Comparison of ENCODE assay signal across 13 cellular contexts in the genomic region with DNA sequence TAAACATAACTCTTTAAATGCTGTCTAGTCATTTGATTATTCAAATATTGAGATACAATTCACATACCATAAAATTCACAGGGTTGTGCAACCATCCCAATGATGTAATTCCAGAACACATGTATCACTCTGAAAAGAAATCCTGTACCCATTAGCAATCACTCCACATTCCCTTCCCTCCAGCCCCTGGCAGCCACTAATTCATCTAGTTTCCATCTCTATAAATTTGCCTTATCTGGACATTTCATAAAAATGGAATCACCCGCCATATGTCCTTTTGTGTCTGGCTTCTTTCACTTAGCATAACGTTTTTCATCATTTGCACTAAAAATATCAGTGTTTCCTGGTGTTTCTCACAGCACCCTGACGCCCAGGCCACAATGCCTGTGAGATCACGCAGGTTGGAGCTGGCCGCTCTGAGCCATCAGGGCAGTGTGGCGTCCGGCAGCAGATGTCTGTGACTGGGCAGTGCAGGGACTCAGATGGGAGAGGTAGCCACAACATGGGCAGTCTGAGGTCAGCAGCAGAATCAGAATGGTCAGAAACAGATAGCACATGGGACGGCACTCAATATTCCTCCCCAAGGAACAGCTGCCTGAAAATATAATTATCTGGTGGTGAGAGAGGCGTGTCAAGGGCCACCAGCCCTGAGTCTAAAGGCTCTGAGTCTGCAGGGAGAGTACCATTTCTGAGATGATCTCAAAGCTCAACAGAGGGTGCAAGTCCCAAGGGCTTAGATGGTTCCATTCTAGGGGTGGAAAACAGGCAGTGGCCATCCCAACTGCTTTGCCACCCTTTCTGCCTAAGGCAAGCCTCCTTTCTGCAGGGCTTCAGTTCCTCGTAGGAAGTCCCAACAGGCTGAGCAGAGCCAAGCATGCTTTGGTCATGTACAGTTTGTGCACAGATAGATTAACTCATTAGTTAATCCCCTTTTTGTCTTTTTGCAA.
A peak's percentile ranks its signal among the peaks of the same experiment; 100 is the strongest.
DNase-seq lines count a peak whose midpoint lies in the region; TF ChIP-seq lines count a peak whose summit lies in the region.
"Had no signal": no experiment of that assay in that cellular context is flagged by ENCODE, and none has a peak within 500 bp of the region (broad histone marks: within the 10 kb centered on the region; RNA-seq: fewer than 3 reads in every experiment).

No MANE protein-coding gene starts in this region.

- H3K4me3 Mint-ChIP-seq in activated naive CD8-positive, alpha-beta T cell treated with anti-CD3 and anti-CD28 coated beads for 36 hours, result no peak overlapping the region
- H3K4me3 Mint-ChIP-seq in glutamatergic neuron (ENCODE audit: unreplicated experiment), result peak overlapping the region; percentile 79
- H3K4me3 Mint-ChIP-seq: central memory CD8-positive, alpha-beta T cell; nephron had no signal

- H3K27me3 ChIP-seq in A673 (replicated peaks; ENCODE audit: insufficient read depth, low read depth, low read length, poor library complexity), result no peaks in the 10 kb centered on the region
- no peaks in the 10 kb centered on the region for H3K27me3 ChIP-seq in tibial nerve
- no peaks in the 10 kb centered on the region for H3K27me3 ChIP-seq in ascending aorta
- H3K27me3 ChIP-seq: uterus had no signal

- POLR2A ChIA-PET in A673 (lab: Charles Lee; ENCODE audit: low non-redundant PET), result no interaction called here

- intact Hi-C loops in A673 (cut with micrococcal nuclease; ENCODE audit: unreplicated experiment), result no loop called here
- intact Hi-C loops in ascending aorta (cut with DNase I), result no loop called here

- H3K4me3 ChIP-seq in A673 (ENCODE audit: low read depth, low read length, poor library complexity, severe bottlenecking), result no peak overlapping the region
- H3K4me3 ChIP-seq in tibial nerve, result no peak overlapping the region
- no peak overlapping the region for H3K4me3 ChIP-seq in ascending aorta
- H3K4me3 ChIP-seq: uterus had no signal

- no peak for TF ChIP-seq EP300 in tibial nerve (IDR thresholded peaks at IDR 0.05)

- TF ChIP-seq CTCF in A673 (conservative IDR thresholded peaks at IDR 0.05; ENCODE audit: low read depth, low read length) (no peak), glutamatergic neuron (IDR thresholded peaks at IDR 0.05; ENCODE audit: partially characterized antibody, unreplicated experiment) (no peak), tibial nerve (IDR thresholded peaks at IDR 0.05) (no peak), ascending aorta (IDR thresholded peaks at IDR 0.05) (no peak)

- no peak for TF ChIP-seq POLR2A in tibial nerve (IDR thresholded peaks at IDR 0.05)

- BruUV-seq in A673 (replicated peaks; lab: Mats Ljungman, UMichigan), result no TSS peak

- peaks cover 27% of the 10 kb centered on the region for H3K36me3 Mint-ChIP-seq in activated naive CD8-positive, alpha-beta T cell treated with anti-CD3 and anti-CD28 coated beads for 36 hours
- peaks cover 6% of the 10 kb centered on the region for H3K36me3 Mint-ChIP-seq in glutamatergic neuron (ENCODE audit: unreplicated experiment)

- no peak overlapping the region for H3K27ac ChIP-seq in A673 (ENCODE audit: low read depth, low read length, poor library complexity, severe bottlenecking)
- no peak overlapping the region for H3K27ac ChIP-seq in tibial nerve
- no peak overlapping the region for H3K27ac ChIP-seq in ascending aorta
- H3K27ac ChIP-seq: uterus had no signal

- no peaks in the 10 kb centered on the region for H3K36me3 ChIP-seq in A673 (ENCODE audit: insufficient read depth, low read length, poor library complexity, severe bottlenecking)
- peaks cover 0 to 2% (median 0%) of the 10 kb centered on the region in 3 donors for H3K36me3 ChIP-seq in tibial nerve
- H3K36me3 ChIP-seq in ascending aorta, result no peaks in the 10 kb centered on the region
- H3K36me3 ChIP-seq: uterus had no signal

- CTCF ChIA-PET in A673 (lab: Charles Lee), result no interaction called here

- no peaks in the 10 kb centered on the region for H3K9me3 ChIP-seq in A673 (ENCODE audit: low read depth, low read length, poor library complexity, severe bottlenecking)
- no peaks in the 10 kb centered on the region for H3K9me3 ChIP-seq in tibial nerve
- H3K9me3 ChIP-seq in ascending aorta, result no peaks in the 10 kb centered on the region
- H3K9me3 ChIP-seq: uterus had no signal

- H3K4me1 ChIP-seq in A673 (ENCODE audit: insufficient read depth, low read length, poor library complexity, severe bottlenecking) (peaks cover 14% of the 10 kb centered on the region), tibial nerve (peaks cover 0 to 24% (median 10%) of the 10 kb centered on the region in 4 donors), ascending aorta (no peaks in the 10 kb centered on the region)

- H3K4me1 Mint-ChIP-seq in activated naive CD8-positive, alpha-beta T cell treated with anti-CD3 and anti-CD28 coated beads for 36 hours, result peaks cover 11% of the 10 kb centered on the region
- peaks cover 39% of the 10 kb centered on the region for H3K4me1 Mint-ChIP-seq in glutamatergic neuron (ENCODE audit: low read depth, unreplicated experiment)

- DNase-seq in A673 (ENCODE audit: low spot score), result peak; percentile 18
- DNase-seq in GM03348 (ENCODE audit: low spot score), result peak; percentile 67
- no peak for DNase-seq in activated naive CD8-positive, alpha-beta T cell treated with anti-CD3 and anti-CD28 coated beads for 36 hours
- DNase-seq in glutamatergic neuron, result peak; percentile 83
- DNase-seq in amygdala (lab: John Stamatoyannopoulos, UW), result no peak
- no peak for DNase-seq in tibial nerve (ENCODE audit: low spot score in 2 of 2)
- no peak for DNase-seq in ascending aorta (ENCODE audit: low spot score in 2 of 2)
- no peak for DNase-seq in NCI-H82 treated with DMSO at 0.1 percent for 48 hours (lab: John Stamatoyannopoulos, UW; ENCODE audit: unreplicated experiment)
- DNase-seq: kidney glomerular epithelial cell, MM.1S had no signal

- 91 to 93% methylated on average over 10 of the region's 10 CpGs for WGBS in tibial nerve, 2 donors

- no peaks in the 10 kb centered on the region for H3K27me3 Mint-ChIP-seq in activated naive CD8-positive, alpha-beta T cell treated with anti-CD3 and anti-CD28 coated beads for 36 hours
- H3K27me3 Mint-ChIP-seq in glutamatergic neuron (ENCODE audit: unreplicated experiment), result peaks cover 13% of the 10 kb centered on the region
- H3K27me3 Mint-ChIP-seq: central memory CD8-positive, alpha-beta T cell had no signal

- no peaks in the 10 kb centered on the region for H3K9me3 Mint-ChIP-seq in activated naive CD8-positive, alpha-beta T cell treated with anti-CD3 and anti-CD28 coated beads for 36 hours
- peaks cover 23% of the 10 kb centered on the region for H3K9me3 Mint-ChIP-seq in glutamatergic neuron (ENCODE audit: unreplicated experiment)
- H3K9me3 Mint-ChIP-seq: central memory CD8-positive, alpha-beta T cell; nephron had no signal

- peak overlapping the region; percentile 19 for H3K27ac Mint-ChIP-seq in activated naive CD8-positive, alpha-beta T cell treated with anti-CD3 and anti-CD28 coated beads for 36 hours
- H3K27ac Mint-ChIP-seq in glutamatergic neuron (ENCODE audit: unreplicated experiment), result peak overlapping the region; percentile 98

Comparison
In these comparisons a context has a peak if more than half of its experiments do, and no peak if none do; other contexts are left out.
1. DNase-seq: peak in A673 (single experiment), GM03348 (single experiment) and glutamatergic neuron (single experiment); none in activated naive CD8-positive, alpha-beta T cell treated with anti-CD3 and anti-CD28 coated beads for 36 hours (single experiment), amygdala (0 of 56), tibial nerve (0 of 2), ascending aorta (0 of 2) and NCI-H82 treated with DMSO at 0.1 percent for 48 hours (single experiment).